Comparison of ENCODE assay signal across 29 cellular contexts in the genomic region with DNA sequence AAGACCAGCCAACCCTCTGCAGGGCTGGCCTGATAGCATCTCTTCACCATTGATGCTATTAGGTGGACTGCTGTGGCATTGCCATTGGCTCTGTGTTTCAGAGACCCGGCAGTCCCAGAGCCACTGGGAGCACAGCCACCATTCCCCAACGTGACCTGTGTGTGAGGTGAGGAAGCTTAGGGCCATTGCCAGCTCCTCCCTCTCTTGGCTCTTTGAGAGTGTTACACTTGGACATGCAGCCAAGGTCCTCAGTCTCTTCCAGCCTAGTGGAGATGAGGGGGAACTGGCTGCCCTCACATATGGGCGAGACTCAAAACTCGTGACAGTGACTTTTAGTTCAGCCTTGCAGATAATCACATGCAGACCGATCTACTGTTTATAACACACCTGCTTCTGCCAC. TPM values are rescaled to one million over a fixed set of nuclear protein-coding genes. Genes with fewer than 3 reads are reported as not detected.
"Had no signal": no experiment of that assay in that cellular context is flagged by ENCODE, and none has a peak within 500 bp of the region (broad histone marks: within the 10 kb centered on the region; RNA-seq: fewer than 3 reads in every experiment).

No MANE protein-coding gene starts in this region.

- DNase-seq: colonic mucosa; effector CD8-positive, alpha-beta T cell; endodermal cell; foreskin fibroblast; gastrocnemius medialis; kidney; mesenchymal stem cell; natural killer cell; occipital lobe; pancreas; spleen; stimulated activated CD4-positive, alpha-beta T cell treated with anti-CD3 and anti-CD28 coated beads, Interleukin-4, amount 100 ng/mL, for 4 hours; stimulated activated naive CD8-positive, alpha-beta T cell treated with anti-CD3 and anti-CD28 coated beads, Interleukin-15, Interleukin-2, amounts not matched to agents 100 U/mL and 50 U/mL, for 24 hours; upper lobe of left lung had no signal

- H3K4me2 ChIP-seq: hepatocyte had no signal

- H2AFZ ChIP-seq: hepatocyte had no signal

- H3K27me3 ChIP-seq: colonic mucosa, pancreas, upper lobe of left lung had no signal

- H3K9me3 ChIP-seq: colonic mucosa, gastrocnemius medialis, heart left ventricle, pancreas, spleen, thoracic aorta, tibial nerve, upper lobe of left lung had no signal

- H3K36me3 ChIP-seq: colonic mucosa, gastrocnemius medialis, heart left ventricle, pancreas, spleen, thoracic aorta, tibial nerve, upper lobe of left lung had no signal

- H3K27ac ChIP-seq: colonic mucosa, epithelial cell of prostate, gastrocnemius medialis, heart left ventricle, hepatocyte, pancreas, skin epidermis, spleen, thoracic aorta, tibial nerve, upper lobe of left lung had no signal

- H3K4me1 ChIP-seq: colonic mucosa, gastrocnemius medialis, heart left ventricle, pancreas, spleen, tibial nerve, upper lobe of left lung had no signal

- H3K4me3 ChIP-seq: colonic mucosa, gastrocnemius medialis, heart left ventricle, hepatocyte, lung, pancreas, skin epidermis, spleen, thoracic aorta, tibial nerve, upper lobe of left lung had no signal

- ATAC-seq: esophagus mucosa; gastrocnemius medialis; heart left ventricle; pancreas; stimulated activated memory B cell treated with anti-CD40 and anti-IgM and Interleukin-4, amounts not matched to agents 10 μg/mL and 1 μg/mL and 100 μg/mL, for 72 hours; stimulated activated naive CD8-positive, alpha-beta T cell treated with anti-CD3 and anti-CD28 coated beads, Interleukin-15, Interleukin-2, amounts not matched to agents 100 U/mL and 50 U/mL, for 24 hours had no signal

- H3K79me2 ChIP-seq: hepatocyte had no signal

RNA-seq across cellular contexts. Expression of a gene that starts 39.3 kb away (rescaled TPM):
- total RNA-seq: chondrocyte, endodermal cell, esophagus mucosa, gastrocnemius medialis, hepatocyte, kidney, liver, lung, mononuclear cell, occipital lobe, posterior vena cava, pulmonary artery endothelial cell, spleen, thoracic aorta, tibial nerve, upper lobe of left lung had no signal
- polyA plus RNA-seq: heart left ventricle, hepatocyte, liver, lung, neural cell, spleen had no signal

RNA-seq across cellular contexts. Expression of a gene that starts 51.5 kb away (rescaled TPM):
- total RNA-seq: chondrocyte, endodermal cell, esophagus mucosa, gastrocnemius medialis, heart left ventricle, hepatocyte, liver, lung, mononuclear cell, natural killer cell, occipital lobe, posterior vena cava, pulmonary artery endothelial cell, spleen, thoracic aorta, tibial nerve, upper lobe of left lung had no signal
- polyA plus RNA-seq: heart left ventricle, hepatocyte, liver, lung, neural cell had no signal
